In the genomic region with DNA sequence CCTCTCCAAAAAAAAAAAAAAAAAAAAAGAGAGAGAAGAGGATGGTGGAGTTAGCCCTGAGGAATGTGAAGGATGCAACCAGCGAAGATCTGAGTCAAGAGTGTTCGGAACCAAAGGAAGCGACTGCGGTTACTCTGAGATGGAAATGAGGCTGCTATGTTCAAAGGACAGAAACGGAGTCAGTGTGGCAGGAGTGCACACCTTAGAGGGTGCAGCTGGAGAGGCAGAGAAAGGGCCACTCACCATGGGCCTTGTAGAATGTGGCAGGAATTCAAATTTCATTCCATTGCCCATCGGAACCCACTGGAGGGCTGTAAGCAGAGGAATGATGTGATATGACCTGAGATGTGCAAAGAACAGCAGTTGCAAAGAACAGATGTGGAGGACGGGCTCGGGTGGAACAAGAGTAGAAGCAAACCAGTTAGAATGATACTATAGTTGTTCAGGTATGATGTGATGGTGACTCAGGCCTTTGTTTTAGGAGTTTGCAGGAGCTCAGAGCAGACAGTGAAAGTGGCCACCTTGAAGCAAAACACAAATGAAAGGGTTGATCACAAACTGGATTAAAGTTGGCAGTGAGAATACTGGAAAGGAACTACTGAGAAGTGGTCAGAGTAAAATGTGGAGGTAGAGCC, we compare ENCODE assay signal across 17 cellular contexts. TPM values are rescaled to one million over a fixed set of nuclear protein-coding genes. Genes with fewer than 3 reads are reported as not detected.
DNase-seq lines count a peak whose midpoint lies in the region; ATAC-seq and TF ChIP-seq lines count a peak whose summit lies in the region.
"Had no signal": no experiment of that assay in that cellular context is flagged by ENCODE, and none has a peak within 500 bp of the region (broad histone marks: within the 10 kb centered on the region; RNA-seq: fewer than 3 reads in every experiment).

No MANE protein-coding gene starts in this region.

- DNase-seq in activated CD4-positive, alpha-beta T cell treated with anti-CD3 and anti-CD28 coated beads for 36 hours = peak; percentile 49
- no peak for DNase-seq in activated CD4-positive, alpha-beta T cell treated with anti-CD3 and anti-CD28 coated beads, Interleukin-2, amount 50 U/mL, for 4 hours
- no peak for DNase-seq in RWPE1 (ENCODE audit: low spot score)
- no peak for DNase-seq in activated naive CD8-positive, alpha-beta T cell treated with anti-CD3 and anti-CD28 coated beads, Interleukin-2, amount 10 ng/mL, durations not matched to agents 7 days and 5 days
- DNase-seq in nephron progenitor cell = no peak
- DNase-seq in SW 1271 (lab: John Stamatoyannopoulos, UW) = no peak
- no peak for DNase-seq in HT-29 (ENCODE audit: low spot score)
- DNase-seq: 8988T; activated CD4-positive, alpha-beta T cell treated with anti-CD3 and anti-CD28 coated beads for 1 hour; endodermal cell; NCI-H1417; stimulated activated naive B cell treated with anti-CD40 and anti-IgM and Interleukin-4, amounts not matched to agents 10 μg/mL and 1 μg/mL and 100 μg/mL, for 72 hours; uterus had no signal

- CTCF ChIA-PET in activated CD4-positive, alpha-beta T cell treated with anti-CD3 and anti-CD28 coated beads for 36 hours (lab: Charles Lee) = interaction anchor here (0.9 to 10.6 kb wide), 4 partner anchors 10 to 25 kb away, joined by 3 to 136 read pairs (median 6); no protein-coding TSS in a partner anchor
- CTCF ChIA-PET in RWPE1 (lab: Yijun Ruan, JAX) = no interaction called here

- peaks cover 72% of the 10 kb centered on the region for H3K4me1 Mint-ChIP-seq in activated CD4-positive, alpha-beta T cell treated with anti-CD3 and anti-CD28 coated beads for 36 hours
- peaks cover 28% of the 10 kb centered on the region for H3K4me1 Mint-ChIP-seq in activated naive CD8-positive, alpha-beta T cell treated with anti-CD3 and anti-CD28 coated beads, Interleukin-2, amount 10 ng/mL, durations not matched to agents 7 days and 5 days
- no peaks in the 10 kb centered on the region for H3K4me1 Mint-ChIP-seq in nephron progenitor cell
- H3K4me1 Mint-ChIP-seq: stimulated activated naive B cell treated with anti-CD40 and anti-IgM and Interleukin-4, amounts not matched to agents 10 μg/mL and 1 μg/mL and 100 μg/mL, for 72 hours had no signal

- no peaks in the 10 kb centered on the region for H3K27me3 Mint-ChIP-seq in activated CD4-positive, alpha-beta T cell treated with anti-CD3 and anti-CD28 coated beads for 36 hours
- peaks cover 2% of the 10 kb centered on the region for H3K27me3 Mint-ChIP-seq in activated naive CD8-positive, alpha-beta T cell treated with anti-CD3 and anti-CD28 coated beads, Interleukin-2, amount 10 ng/mL, durations not matched to agents 7 days and 5 days
- peaks cover 5% of the 10 kb centered on the region for H3K27me3 Mint-ChIP-seq in nephron progenitor cell (ENCODE audit: low read depth, poor library complexity)

- peak overlapping the region; percentile 71 for H3K27ac ChIP-seq in RWPE1
- H3K27ac ChIP-seq: KMS-11, neutrophil, uterus had no signal

- TF ChIP-seq CTCF in RWPE1 (conservative IDR thresholded peaks at IDR 0.05; ENCODE audit: low read depth) (no peak), nephron progenitor cell (IDR thresholded peaks at IDR 0.05) (no peak)

- no peaks in the 10 kb centered on the region for H3K36me3 Mint-ChIP-seq in activated CD4-positive, alpha-beta T cell treated with anti-CD3 and anti-CD28 coated beads for 36 hours (ENCODE audit: low read depth)
- H3K36me3 Mint-ChIP-seq in activated naive CD8-positive, alpha-beta T cell treated with anti-CD3 and anti-CD28 coated beads, Interleukin-2, amount 10 ng/mL, durations not matched to agents 7 days and 5 days = peaks cover 2% of the 10 kb centered on the region
- no peaks in the 10 kb centered on the region for H3K36me3 Mint-ChIP-seq in nephron progenitor cell (ENCODE audit: low read depth)
- H3K36me3 Mint-ChIP-seq: stimulated activated naive B cell treated with anti-CD40 and anti-IgM and Interleukin-4, amounts not matched to agents 10 μg/mL and 1 μg/mL and 100 μg/mL, for 72 hours had no signal

- ATAC-seq in activated CD4-positive, alpha-beta T cell treated with anti-CD3 and anti-CD28 coated beads for 36 hours = peak; percentile 88
- ATAC-seq in activated naive CD8-positive, alpha-beta T cell treated with anti-CD3 and anti-CD28 coated beads, Interleukin-2, amount 10 ng/mL, durations not matched to agents 7 days and 5 days (ENCODE audit: low read depth) = peak; percentile 60
- ATAC-seq in GM18870 (IDR thresholded peaks at IDR 0.05; ENCODE audit: unreplicated experiment) = no peak
- ATAC-seq: sciatic nerve; stimulated activated naive B cell treated with anti-CD40 and anti-IgM and Interleukin-4, amounts not matched to agents 10 μg/mL and 1 μg/mL and 100 μg/mL, for 72 hours had no signal

- H3K4me3 Mint-ChIP-seq in activated CD4-positive, alpha-beta T cell treated with anti-CD3 and anti-CD28 coated beads for 36 hours = no peak overlapping the region
- H3K4me3 Mint-ChIP-seq in activated naive CD8-positive, alpha-beta T cell treated with anti-CD3 and anti-CD28 coated beads, Interleukin-2, amount 10 ng/mL, durations not matched to agents 7 days and 5 days = peak overlapping the region; percentile 6
- no peak overlapping the region for H3K4me3 Mint-ChIP-seq in nephron progenitor cell
- H3K4me3 Mint-ChIP-seq: endodermal cell; stimulated activated naive B cell treated with anti-CD40 and anti-IgM and Interleukin-4, amounts not matched to agents 10 μg/mL and 1 μg/mL and 100 μg/mL, for 72 hours had no signal

- H3K27ac Mint-ChIP-seq in activated CD4-positive, alpha-beta T cell treated with anti-CD3 and anti-CD28 coated beads for 36 hours = peak overlapping the region; percentile 49
- H3K27ac Mint-ChIP-seq in activated naive CD8-positive, alpha-beta T cell treated with anti-CD3 and anti-CD28 coated beads, Interleukin-2, amount 10 ng/mL, durations not matched to agents 7 days and 5 days = peak overlapping the region; percentile 40
- peak overlapping the region; percentile 7 for H3K27ac Mint-ChIP-seq in nephron progenitor cell
- H3K27ac Mint-ChIP-seq: endodermal cell; stimulated activated naive B cell treated with anti-CD40 and anti-IgM and Interleukin-4, amounts not matched to agents 10 μg/mL and 1 μg/mL and 100 μg/mL, for 72 hours had no signal

- POLR2A ChIA-PET in activated CD4-positive, alpha-beta T cell treated with anti-CD3 and anti-CD28 coated beads for 36 hours (lab: Charles Lee) = interaction anchor here (0.7 to 1.3 kb wide), 4 partner anchors 9 to 21 kb away, joined by 3 to 6 read pairs (median 4); no protein-coding TSS in a partner anchor
- POLR2A ChIA-PET in RWPE1 (lab: Yijun Ruan, JAX; ENCODE audit: low non-redundant PET) = no interaction called here
- POLR2A ChIA-PET in activated naive CD8-positive, alpha-beta T cell treated with anti-CD3 and anti-CD28 coated beads, Interleukin-2, amount 10 ng/mL, durations not matched to agents 7 days and 5 days (lab: Charles Lee) = no interaction called here

- no peaks in the 10 kb centered on the region for H3K9me3 Mint-ChIP-seq in activated CD4-positive, alpha-beta T cell treated with anti-CD3 and anti-CD28 coated beads for 36 hours (ENCODE audit: low read depth)
- no peaks in the 10 kb centered on the region for H3K9me3 Mint-ChIP-seq in activated naive CD8-positive, alpha-beta T cell treated with anti-CD3 and anti-CD28 coated beads, Interleukin-2, amount 10 ng/mL, durations not matched to agents 7 days and 5 days
- no peaks in the 10 kb centered on the region for H3K9me3 Mint-ChIP-seq in nephron progenitor cell
- H3K9me3 Mint-ChIP-seq: endodermal cell; stimulated activated naive B cell treated with anti-CD40 and anti-IgM and Interleukin-4, amounts not matched to agents 10 μg/mL and 1 μg/mL and 100 μg/mL, for 72 hours had no signal

- intact Hi-C loops in activated CD4-positive, alpha-beta T cell treated with anti-CD3 and anti-CD28 coated beads for 36 hours (cut with DNase I, micrococcal nuclease) = no loop called here

RNA-seq across cellular contexts. Expression of a gene that starts 22.6 kb away (rescaled TPM):
- total RNA-seq in activated CD4-positive, alpha-beta T cell treated with anti-CD3 and anti-CD28 coated beads for 36 hours = 1 to 10 TPM; 7.8 to 7.9 TPM
- 10 to 100 TPM; 22.8 to 26.8 TPM for total RNA-seq in activated naive CD8-positive, alpha-beta T cell treated with anti-CD3 and anti-CD28 coated beads, Interleukin-2, amount 10 ng/mL, durations not matched to agents 7 days and 5 days
- total RNA-seq in HT-29 (2014; rRNA removed; shearing (Covaris generic)) = 147 and 155 TPM in 2 replicates
